14 cellular contexts compared by ENCODE assay signal in the genomic region with DNA sequence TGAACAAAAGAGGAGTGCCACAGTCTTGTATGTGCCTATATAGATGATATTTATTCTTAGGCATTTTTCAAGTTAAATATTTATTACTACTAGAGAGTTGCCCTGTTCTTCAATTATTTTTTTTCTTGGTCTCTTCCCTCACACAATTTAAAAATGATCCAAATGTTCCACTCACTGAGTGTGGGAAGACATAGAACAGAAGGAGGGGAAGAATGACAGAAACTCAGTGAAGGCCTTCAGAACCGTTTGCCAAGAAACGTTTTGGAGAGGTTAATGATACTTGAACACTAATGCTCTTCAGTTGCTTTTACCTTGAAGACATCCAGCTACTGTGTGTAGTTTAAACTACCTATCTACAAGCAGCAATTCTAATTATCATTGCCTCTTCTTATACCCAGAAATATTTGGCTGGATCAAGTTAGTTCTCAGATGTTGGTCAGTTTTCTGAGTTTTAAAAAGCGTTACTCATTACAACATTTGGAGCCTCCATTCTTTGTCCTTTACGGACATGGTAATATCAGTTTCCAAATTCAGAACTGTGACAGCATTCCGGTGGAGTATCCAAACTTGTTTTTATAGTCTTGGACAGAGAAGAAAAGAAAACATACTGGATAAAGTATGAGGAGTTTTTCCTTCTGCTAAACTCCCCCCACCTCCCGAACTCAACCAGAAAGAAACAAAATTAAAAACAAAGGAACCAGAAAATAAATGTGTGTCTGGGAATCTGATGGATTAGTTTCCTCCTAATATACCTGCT.
A peak's percentile ranks its signal among the peaks of the same experiment; 100 is the strongest.
DNase-seq lines count a peak whose midpoint lies in the region; ATAC-seq and TF ChIP-seq lines count a peak whose summit lies in the region.
"Had no signal": no experiment of that assay in that cellular context is flagged by ENCODE, and none has a peak within 500 bp of the region (broad histone marks: within the 10 kb centered on the region; RNA-seq: fewer than 3 reads in every experiment).

No MANE protein-coding gene starts in this region.

- H3K4me1 ChIP-seq in mammary epithelial cell (ENCODE audit: insufficient read depth, low read length) (peaks cover 8% of the 10 kb centered on the region), hepatocyte (ENCODE audit: insufficient read depth) (no peaks in the 10 kb centered on the region), rectal smooth muscle tissue (ENCODE audit: control insufficient read depth, insufficient read depth, low read length) (peaks cover 17% of the 10 kb centered on the region), spleen (no peaks in the 10 kb centered on the region)
- H3K4me1 ChIP-seq: testis had no signal

- H4K20me1 ChIP-seq in mammary epithelial cell (ENCODE audit: insufficient read depth, low read length) = no peaks in the 10 kb centered on the region
- no peaks in the 10 kb centered on the region for H4K20me1 ChIP-seq in hepatocyte (ENCODE audit: insufficient read depth, poor library complexity, severe bottlenecking)

- no peak overlapping the region for H3K9ac ChIP-seq in mammary epithelial cell (ENCODE audit: insufficient read depth, low read length)
- H3K9ac ChIP-seq in rectal smooth muscle tissue (ENCODE audit: low read length) = no peak overlapping the region

- H3K27me3 Mint-ChIP-seq in MCF 10A (ENCODE audit: insufficient read depth, unreplicated experiment) = no peaks in the 10 kb centered on the region
- peaks cover 2% of the 10 kb centered on the region for H3K27me3 Mint-ChIP-seq in activated CD8-positive, alpha-beta T cell treated with anti-CD3 and anti-CD28 coated beads, Interleukin-2, amount 10 ng/mL, durations not matched to agents 7 days and 5 days (ENCODE audit: low read depth)

- H2AFZ ChIP-seq in mammary epithelial cell (ENCODE audit: low read depth, low read length) (no peak overlapping the region), hepatocyte (no peak overlapping the region)

- 59% methylated on average over 6 of the region's 6 CpGs for WGBS in mammary epithelial cell (ENCODE audit: low coverage, missing lambda C conversion rate)
- WGBS in hepatocyte (ENCODE audit: low lambda C conversion rate, missing lambda C conversion rate) = 80% methylated on average over 6 of the region's 6 CpGs
- WGBS in spleen, 5 donors = 74 to 83% (median 79%) methylated on average over 6 of the region's 6 CpGs

- ATAC-seq in GM19035 (IDR thresholded peaks at IDR 0.05; ENCODE audit: unreplicated experiment) (no peak), GM21737 (IDR thresholded peaks at IDR 0.05; ENCODE audit: unreplicated experiment) (no peak)
- ATAC-seq in activated CD8-positive, alpha-beta T cell treated with anti-CD3 and anti-CD28 coated beads, Interleukin-2, amount 10 ng/mL, durations not matched to agents 7 days and 5 days = no peak
- ATAC-seq: CD8-positive, alpha-beta T cell had no signal

- intact Hi-C loops in MCF 10A (cut with micrococcal nuclease) = no loop called here
- intact Hi-C loops in mammary epithelial cell (cut with micrococcal nuclease) = no loop called here
- intact Hi-C loops in spleen (cut with DNase I; ENCODE audit: low total_unique reads) = no loop called here

- no peak for TF ChIP-seq CTCF in MCF 10A (IDR thresholded peaks at IDR 0.05; ENCODE audit: unreplicated experiment)
- no peak for TF ChIP-seq CTCF in mammary epithelial cell (conservative IDR thresholded peaks at IDR 0.05 in 1 of 2, IDR thresholded peaks at IDR 0.05 in 1 of 2; ENCODE audit: extremely low read depth in 1 of 2, insufficient read depth in 1 of 2, low read depth in 1 of 2, low read length in 2 of 2)
- no peak for TF ChIP-seq CTCF in hepatocyte (IDR thresholded peaks at IDR 0.05; ENCODE audit: poor library complexity)
- no peak for TF ChIP-seq CTCF in spleen (IDR thresholded peaks at IDR 0.05 in 8 of 11, conservative IDR thresholded peaks at IDR 0.05 in 3 of 11)

- peaks cover 13% of the 10 kb centered on the region for H3K4me1 Mint-ChIP-seq in MCF 10A (ENCODE audit: insufficient read depth, unreplicated experiment)
- no peaks in the 10 kb centered on the region for H3K4me1 Mint-ChIP-seq in activated CD8-positive, alpha-beta T cell treated with anti-CD3 and anti-CD28 coated beads, Interleukin-2, amount 10 ng/mL, durations not matched to agents 7 days and 5 days (ENCODE audit: low read depth)
- H3K4me1 Mint-ChIP-seq: activated naive CD8-positive, alpha-beta T cell treated with anti-CD3 and anti-CD28 coated beads, Interleukin-2, amount 10 ng/mL, durations not matched to agents 7 days and 5 days had no signal

- in situ Hi-C loops in mammary epithelial cell (cut with MboI; ENCODE audit: low sequenced_read_pairs in 2 of 2) = no loop called here

- no peaks in the 10 kb centered on the region for H3K36me3 Mint-ChIP-seq in MCF 10A (ENCODE audit: insufficient read depth, unreplicated experiment)
- no peaks in the 10 kb centered on the region for H3K36me3 Mint-ChIP-seq in activated CD8-positive, alpha-beta T cell treated with anti-CD3 and anti-CD28 coated beads, Interleukin-2, amount 10 ng/mL, durations not matched to agents 7 days and 5 days (ENCODE audit: low read depth)
- H3K36me3 Mint-ChIP-seq: activated naive CD8-positive, alpha-beta T cell treated with anti-CD3 and anti-CD28 coated beads, Interleukin-2, amount 10 ng/mL, durations not matched to agents 7 days and 5 days; CD8-positive, alpha-beta T cell had no signal

- H3K79me2 ChIP-seq in mammary epithelial cell (ENCODE audit: insufficient read depth, low read length) = no peaks in the 10 kb centered on the region
- H3K79me2 ChIP-seq in hepatocyte = no peaks in the 10 kb centered on the region

- DNase-seq in MCF 10A (ENCODE audit: unreplicated experiment) = no peak
- no peak for DNase-seq in mammary epithelial cell
- DNase-seq in hepatocyte (ENCODE audit: low spot score) = no peak
- DNase-seq in activated CD8-positive, alpha-beta T cell treated with anti-CD3 and anti-CD28 coated beads, Interleukin-2, amount 10 ng/mL, durations not matched to agents 7 days and 5 days = no peak
- DNase-seq in spleen = no peak
- DNase-seq: 8988T; activated CD4-positive, alpha-beta T cell treated with anti-CD3 and anti-CD28 coated beads for 48 hours; activated naive CD8-positive, alpha-beta T cell treated with anti-CD3 and anti-CD28 coated beads, Interleukin-2, amount 10 ng/mL, durations not matched to agents 7 days and 5 days; CD8-positive, alpha-beta T cell had no signal

- no peak overlapping the region for H3K4me3 ChIP-seq in mammary epithelial cell (replicated peaks in 1 of 3; ENCODE audit: insufficient read depth in 1 of 3, low read depth in 2 of 3, low read length in 3 of 3)
- H3K4me3 ChIP-seq in hepatocyte = no peak overlapping the region
- no peak overlapping the region for H3K4me3 ChIP-seq in rectal smooth muscle tissue (ENCODE audit: low read length)
- H3K4me3 ChIP-seq in spleen = no peak overlapping the region
- H3K4me3 ChIP-seq: testis had no signal

- POLR2A ChIA-PET in MCF 10A (lab: Yijun Ruan, JAX) = no interaction called here
- POLR2A ChIA-PET in activated CD8-positive, alpha-beta T cell treated with anti-CD3 and anti-CD28 coated beads, Interleukin-2, amount 10 ng/mL, durations not matched to agents 7 days and 5 days (lab: Charles Lee) = no interaction called here

- CTCF ChIA-PET in MCF 10A (lab: Yijun Ruan, JAX) (interaction anchor here (0.6 kb wide), 1 partner anchor 262 kb away, joined by 3 read pairs; no protein-coding TSS in a partner anchor), mammary epithelial cell (lab: Charles Lee; ENCODE audit: low non-redundant PET) (no interaction called here)
- CTCF ChIA-PET in activated CD8-positive, alpha-beta T cell treated with anti-CD3 and anti-CD28 coated beads, Interleukin-2, amount 10 ng/mL, durations not matched to agents 7 days and 5 days (lab: Charles Lee) = no interaction called here

- TF ChIP-seq POLR2A in spleen (IDR thresholded peaks at IDR 0.05) = no peak

- H3K4me2 ChIP-seq in mammary epithelial cell (ENCODE audit: insufficient read depth, low read depth, low read length) (no peak overlapping the region), hepatocyte (no peak overlapping the region)

- H3K27ac Mint-ChIP-seq in MCF 10A (ENCODE audit: low read depth, unreplicated experiment) = peak overlapping the region; percentile 80
- no peak overlapping the region for H3K27ac Mint-ChIP-seq in activated CD8-positive, alpha-beta T cell treated with anti-CD3 and anti-CD28 coated beads, Interleukin-2, amount 10 ng/mL, durations not matched to agents 7 days and 5 days
- H3K27ac Mint-ChIP-seq: activated naive CD8-positive, alpha-beta T cell treated with anti-CD3 and anti-CD28 coated beads, Interleukin-2, amount 10 ng/mL, durations not matched to agents 7 days and 5 days; CD8-positive, alpha-beta T cell; T-helper 2 cell treated with Interferon-gamma antibody and Interleukin-4, amounts not matched to agents 5 μg/mL and 100 μg/mL, for 36 hours had no signal

- H3K36me3 ChIP-seq in mammary epithelial cell (ENCODE audit: insufficient read depth, low read length) (no peaks in the 10 kb centered on the region), hepatocyte (replicated peaks; ENCODE audit: insufficient read depth, low read depth) (no peaks in the 10 kb centered on the region), rectal smooth muscle tissue (ENCODE audit: control insufficient read depth, insufficient read depth, low read length) (no peaks in the 10 kb centered on the region), spleen (no peaks in the 10 kb centered on the region)

- no peaks in the 10 kb centered on the region for H3K9me2 ChIP-seq in hepatocyte (replicated peaks; ENCODE audit: insufficient read depth)

- H3K27ac ChIP-seq in mammary epithelial cell (ENCODE audit: insufficient read depth, low read depth, low read length) = no peak overlapping the region
- peak overlapping the region; percentile 8 for H3K27ac ChIP-seq in hepatocyte
- peak overlapping the region; percentile 70 for H3K27ac ChIP-seq in rectal smooth muscle tissue (ENCODE audit: low read depth, low read length)
- no peak overlapping the region for H3K27ac ChIP-seq in spleen

- BruUV-seq in MCF 10A (replicated peaks; lab: Mats Ljungman, UMichigan) = no TSS peak
- BruUV-seq in mammary epithelial cell (replicated peaks; lab: Mats Ljungman, UMichigan) = no TSS peak

- H3K4me3 Mint-ChIP-seq in MCF 10A (ENCODE audit: unreplicated experiment) = no peak overlapping the region
- no peak overlapping the region for H3K4me3 Mint-ChIP-seq in activated CD8-positive, alpha-beta T cell treated with anti-CD3 and anti-CD28 coated beads, Interleukin-2, amount 10 ng/mL, durations not matched to agents 7 days and 5 days
- H3K4me3 Mint-ChIP-seq: activated naive CD8-positive, alpha-beta T cell treated with anti-CD3 and anti-CD28 coated beads, Interleukin-2, amount 10 ng/mL, durations not matched to agents 7 days and 5 days; CD8-positive, alpha-beta T cell; T-helper 2 cell treated with Interferon-gamma antibody and Interleukin-4, amounts not matched to agents 5 μg/mL and 100 μg/mL, for 36 hours had no signal

- no peaks in the 10 kb centered on the region for H3K27me3 ChIP-seq in mammary epithelial cell (ENCODE audit: insufficient read depth, low read length)
- no peaks in the 10 kb centered on the region for H3K27me3 ChIP-seq in hepatocyte
- no peaks in the 10 kb centered on the region for H3K27me3 ChIP-seq in rectal smooth muscle tissue (ENCODE audit: control insufficient read depth, insufficient read depth, low read length)
- no peaks in the 10 kb centered on the region for H3K27me3 ChIP-seq in spleen (replicated peaks in 1 of 7)
- H3K27me3 ChIP-seq: testis had no signal

- H3K9me3 ChIP-seq in mammary epithelial cell (replicated peaks; ENCODE audit: insufficient read depth, low read length) = no peaks in the 10 kb centered on the region
- H3K9me3 ChIP-seq in hepatocyte (ENCODE audit: low read depth) = no peaks in the 10 kb centered on the region
- no peaks in the 10 kb centered on the region for H3K9me3 ChIP-seq in spleen
- H3K9me3 ChIP-seq: testis had no signal

- H3K9me3 Mint-ChIP-seq in MCF 10A (ENCODE audit: unreplicated experiment) = no peaks in the 10 kb centered on the region
- H3K9me3 Mint-ChIP-seq in activated CD8-positive, alpha-beta T cell treated with anti-CD3 and anti-CD28 coated beads, Interleukin-2, amount 10 ng/mL, durations not matched to agents 7 days and 5 days (ENCODE audit: insufficient read depth) = no peaks in the 10 kb centered on the region
- H3K9me3 Mint-ChIP-seq: activated naive CD8-positive, alpha-beta T cell treated with anti-CD3 and anti-CD28 coated beads, Interleukin-2, amount 10 ng/mL, durations not matched to agents 7 days and 5 days; CD8-positive, alpha-beta T cell; T-helper 2 cell treated with Interferon-gamma antibody and Interleukin-4, amounts not matched to agents 5 μg/mL and 100 μg/mL, for 36 hours had no signal

- dilution Hi-C loops in mammary epithelial cell (cut with HindIII; ENCODE audit: low sequenced_read_pairs) = no loop called here

Comparison
In these comparisons a context has a peak if more than half of its experiments do, and no peak if none do; other contexts are left out.
1. H3K27ac ChIP-seq: peak in hepatocyte (single experiment) and rectal smooth muscle tissue (single experiment); none in mammary epithelial cell (single experiment) and spleen (0 of 8).